ENCODE assay signal across 7 cellular contexts in genomic region chr2:181586569-181587076, GRCh38.
A peak's percentile ranks its signal among the peaks of the same experiment; 100 is the strongest.
DNase-seq lines count a peak whose midpoint lies in the region; ATAC-seq and TF ChIP-seq lines count a peak whose summit lies in the region.

No MANE protein-coding gene starts in this region.

- ATAC-seq in GM18873 (IDR thresholded peaks at IDR 0.05; ENCODE audit: low FRiP score, unreplicated experiment) (peak; percentile 96), HG02763 (IDR thresholded peaks at IDR 0.05; ENCODE audit: unreplicated experiment) (peak; percentile 94)

- in situ Hi-C loops in KBM-7 (cut with MboI; ENCODE audit: low pct_unique_long_range_greater_than_20kb, low sequenced_read_pairs), result loop anchor here (25.0 kb wide), 1 partner anchor 126 kb away; no protein-coding TSS in a partner anchor

- H3K4me3 ChIP-seq in epithelial cell of esophagus (ENCODE audit: low read length), result no peak overlapping the region

- DNase-seq in NCI-H146 treated with DMSO at 0.1 percent for 48 hours (lab: John Stamatoyannopoulos, UW; ENCODE audit: unreplicated experiment) (peak; percentile 86), epithelial cell of esophagus (ENCODE audit: low read depth) (peak; percentile 59), NCI-H2196 (lab: John Stamatoyannopoulos, UW; ENCODE audit: unreplicated experiment) (no peak), KBM-7 (no peak)
- DNase-seq in stimulated activated CD4-positive, alpha-beta T cell treated with anti-CD3 and anti-CD28 coated beads, Interleukin-4, amount 100 ng/mL, for 4 hours, result no peak

- TF ChIP-seq CTCF in epithelial cell of esophagus (IDR thresholded peaks at IDR 0.05; ENCODE audit: insufficient read depth, low read depth, low read length, missing control alignments), result no peak

Comparison
In these comparisons a context has a peak if more than half of its experiments do, and no peak if none do; other contexts are left out.
1. DNase-seq: peak in NCI-H146 treated with DMSO at 0.1 percent for 48 hours (single experiment) and epithelial cell of esophagus (single experiment); none in NCI-H2196 (single experiment), KBM-7 (single experiment) and stimulated activated CD4-positive, alpha-beta T cell treated with anti-CD3 and anti-CD28 coated beads, Interleukin-4, amount 100 ng/mL, for 4 hours (0 of 2).